ENCODE assay signal across 23 cellular contexts in genomic region chr1:181846001-181846645, GRCh38.
"Had no signal": no experiment of that assay in that cellular context is flagged by ENCODE, and none has a peak within 500 bp of the region (broad histone marks: within the 10 kb centered on the region; RNA-seq: fewer than 3 reads in every experiment).

No MANE protein-coding gene starts in this region.

- H3K4me3 ChIP-seq: stomach, suprapubic skin, testis, thoracic aorta, tibial artery, tibial nerve, transverse colon, upper lobe of left lung, upper lobe of right lung, uterus, vagina had no signal

- H3K27me3 ChIP-seq: stomach, suprapubic skin, testis, tibial artery, tibial nerve, transverse colon, upper lobe of left lung, upper lobe of right lung, uterus, vagina had no signal

- DNase-seq: stimulated activated CD4-positive, alpha-beta T cell treated with anti-CD3 and anti-CD28 coated beads, Interleukin-2, amount 100 ng/mL, for 48 hours; stimulated activated CD4-positive, alpha-beta T cell treated with anti-CD3 and anti-CD28 coated beads, Interleukin-4, amount 100 ng/mL, for 1 hour; stimulated activated CD4-positive, alpha-beta T cell treated with anti-CD3 and anti-CD28 coated beads, Interleukin-4, amount 100 ng/mL, for 24 hours; stimulated activated CD4-positive, alpha-beta T cell treated with anti-CD3 and anti-CD28 coated beads, Interleukin-4, amount 100 ng/mL, for 4 hours; stimulated activated CD8-positive, alpha-beta memory T cell treated with anti-CD3 and anti-CD28 coated beads, Interleukin-4, amount 100 ng/mL, for 48 hours; stimulated activated naive B cell treated with anti-CD40 and anti-IgM and Interleukin-4, amounts not matched to agents 10 μg/mL and 1 μg/mL and 100 μg/mL, for 72 hours; stimulated activated naive CD4-positive, alpha-beta T cell; stimulated activated naive CD4-positive, alpha-beta T cell treated with Interleukin-2 at 50 U/mL for 16 hours; stimulated activated naive CD8-positive, alpha-beta T cell treated with anti-CD3 and anti-CD28 coated beads, Interleukin-15, amount 100 ng/mL, for 72 hours; stimulated activated naive CD8-positive, alpha-beta T cell treated with anti-CD3 and anti-CD28 coated beads, Interleukin-15, Interleukin-2, amounts not matched to agents 100 U/mL and 50 U/mL, for 24 hours; stomach; substantia nigra; testis; tibial artery; transverse colon; trophoblast cell; upper lobe of left lung; upper lobe of right lung; uterus had no signal

- H3K9me3 ChIP-seq: suprapubic skin, testis, thoracic aorta, tibial artery, transverse colon, upper lobe of left lung, upper lobe of right lung, uterus, vagina had no signal

- H3K36me3 ChIP-seq: stomach, suprapubic skin, thoracic aorta, tibial artery, tibial nerve, transverse colon, upper lobe of left lung, upper lobe of right lung, uterus, vagina had no signal

- H3K27ac ChIP-seq: stomach, suprapubic skin, testis, thoracic aorta, tibial artery, tibial nerve, transverse colon, upper lobe of left lung, upper lobe of right lung, uterus, vagina had no signal

- H3K4me1 ChIP-seq: stomach, suprapubic skin, testis, tibial artery, tibial nerve, transverse colon, upper lobe of left lung, upper lobe of right lung, uterus, vagina had no signal
